9 cellular contexts compared by ENCODE assay signal in the genomic region with DNA sequence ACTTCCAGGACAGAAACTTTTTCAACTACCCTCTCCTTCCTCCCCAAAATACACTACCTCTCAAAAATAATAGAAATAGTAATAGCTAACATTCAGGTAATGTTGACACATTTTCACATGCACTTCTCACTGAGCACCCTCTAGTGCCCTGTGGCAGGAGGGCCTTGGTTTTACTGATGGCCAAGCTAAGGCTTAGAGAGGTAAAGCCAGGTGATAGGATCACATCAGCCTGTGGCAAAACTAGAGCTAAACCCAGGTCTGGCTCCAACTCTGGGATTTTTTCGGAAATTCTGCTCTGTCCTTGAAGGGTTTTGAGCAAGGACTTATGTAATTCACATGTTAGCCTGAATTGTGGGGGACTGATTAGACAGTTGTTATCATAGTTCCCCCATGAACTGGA. TPM values are rescaled to one million over a fixed set of nuclear protein-coding genes. Genes with fewer than 3 reads are reported as not detected.
A peak's percentile ranks its signal among the peaks of the same experiment; 100 is the strongest.
DNase-seq lines count a peak whose midpoint lies in the region; ATAC-seq, FAIRE-seq and TF ChIP-seq lines count a peak whose summit lies in the region.
"Had no signal": no experiment of that assay in that cellular context is flagged by ENCODE, and none has a peak within 500 bp of the region (broad histone marks: within the 10 kb centered on the region; RNA-seq: fewer than 3 reads in every experiment).

No MANE protein-coding gene starts in this region.

- H3K27ac Mint-ChIP-seq in CD8-positive, alpha-beta memory T cell, result peak overlapping the region; percentile 86 to 100 (median 97)
- H3K27ac Mint-ChIP-seq in astrocyte (ENCODE audit: unreplicated experiment), result no peak overlapping the region
- peak overlapping the region; percentile 90 to 97 for H3K27ac Mint-ChIP-seq in natural killer cell treated with Interleukin-12 subunit alpha and Interleukin-12 subunit beta and Interleukin-15 and Interleukin-18, amount 100 ng/mL, for 72 hours

- H3K36me3 Mint-ChIP-seq in CD8-positive, alpha-beta memory T cell, result peaks cover 3 to 29% (median 7%) of the 10 kb centered on the region in 3 donors
- H3K36me3 Mint-ChIP-seq in astrocyte (ENCODE audit: low read depth, unreplicated experiment), result peaks cover 6% of the 10 kb centered on the region
- peaks cover 5% of the 10 kb centered on the region for H3K36me3 Mint-ChIP-seq in natural killer cell treated with Interleukin-12 subunit alpha and Interleukin-12 subunit beta and Interleukin-15 and Interleukin-18, amount 100 ng/mL, for 72 hours

- H3K27me3 ChIP-seq in CD8-positive, alpha-beta memory T cell (ENCODE audit: insufficient read depth, low read length, poor library complexity, severe bottlenecking), result no peaks in the 10 kb centered on the region
- peaks cover 9% of the 10 kb centered on the region for H3K27me3 ChIP-seq in astrocyte (ENCODE audit: insufficient read depth, low read length)

- peaks cover 14% of the 10 kb centered on the region for H3K36me3 ChIP-seq in CD8-positive, alpha-beta memory T cell (ENCODE audit: insufficient read depth, low read length)
- peaks cover 12% of the 10 kb centered on the region for H3K36me3 ChIP-seq in astrocyte (ENCODE audit: insufficient read depth, low read length)

- no peaks in the 10 kb centered on the region for H3K9me3 ChIP-seq in CD8-positive, alpha-beta memory T cell (ENCODE audit: low read length)
- H3K9me3 ChIP-seq in astrocyte (ENCODE audit: insufficient read depth, low read depth, low read length), result no peaks in the 10 kb centered on the region

- TF ChIP-seq CTCF in LNCAP (IDR thresholded peaks at IDR 0.05) (peak; percentile 23; the same call in 1 of the 2 replicates), astrocyte (IDR thresholded peaks at IDR 0.05; ENCODE audit: insufficient read depth, low read depth, low read length) (no peak), GM10266 (IDR thresholded peaks at IDR 0.05; ENCODE audit: control insufficient read depth, insufficient read depth, low read depth, missing control alignments) (no peak)

- peak overlapping the region; percentile 97 for H3K4me3 ChIP-seq in CD8-positive, alpha-beta memory T cell (ENCODE audit: low read length)
- H3K4me3 ChIP-seq in astrocyte (ENCODE audit: insufficient read depth, low read depth, low read length), result no peak overlapping the region
- H3K4me3 ChIP-seq: lung had no signal

- no peaks in the 10 kb centered on the region for H4K20me1 ChIP-seq in astrocyte (ENCODE audit: insufficient read depth, low read length)

- no peak overlapping the region for H3K9ac ChIP-seq in astrocyte (ENCODE audit: low read length)

- CTCF ChIA-PET in CD8-positive, alpha-beta memory T cell (lab: Charles Lee), result interaction anchor here (0.9 to 2.7 kb wide), 5 partner anchors 12 to 633 kb away, joined by 3 to 18 read pairs (median 3); no protein-coding TSS in a partner anchor

- H3K27me3 Mint-ChIP-seq in CD8-positive, alpha-beta memory T cell, result peaks cover 0 to 4% of the 10 kb centered on the region in 2 donors
- peaks cover 12% of the 10 kb centered on the region for H3K27me3 Mint-ChIP-seq in astrocyte (ENCODE audit: low read depth, unreplicated experiment)
- peaks cover 8 to 10% of the 10 kb centered on the region in 2 donors for H3K27me3 Mint-ChIP-seq in natural killer cell treated with Interleukin-12 subunit alpha and Interleukin-12 subunit beta and Interleukin-15 and Interleukin-18, amount 100 ng/mL, for 72 hours

- POLR2A ChIA-PET in CD8-positive, alpha-beta memory T cell (lab: Charles Lee), result interaction anchor here (1.0 to 1.8 kb wide), 2 partner anchors 77 to 123 kb away, joined by 3 to 5 read pairs; no protein-coding TSS in a partner anchor

- DNase-seq in CD8-positive, alpha-beta memory T cell, result peak in 2 of 5 donors; percentile 9 to 12
- DNase-seq in astrocyte (ENCODE audit: low read depth) (no peak), GM10266 (ENCODE audit: extremely low spot score) (no peak), RCC 7860 (ENCODE audit: low spot score) (no peak)
- DNase-seq in natural killer cell treated with Interleukin-12 subunit alpha and Interleukin-12 subunit beta and Interleukin-15 and Interleukin-18, amount 100 ng/mL, for 72 hours (ENCODE audit: low spot score), result no peak
- no peak for DNase-seq in activated effector memory CD4-positive, alpha-beta T cell treated with anti-CD3 and anti-CD28 coated beads, Interleukin-2, amount 50 U/mL, for 16 hours

- no peak for ATAC-seq in natural killer cell treated with Interleukin-12 subunit alpha and Interleukin-12 subunit beta and Interleukin-15 and Interleukin-18, amount 100 ng/mL, for 72 hours
- no peak for ATAC-seq in GM18907 (IDR thresholded peaks at IDR 0.05; ENCODE audit: unreplicated experiment)

- peaks cover 27% of the 10 kb centered on the region for H3K4me1 ChIP-seq in CD8-positive, alpha-beta memory T cell (ENCODE audit: insufficient read depth, low read length)
- H3K4me1 ChIP-seq in astrocyte (ENCODE audit: insufficient read depth, low read length), result peaks cover 9% of the 10 kb centered on the region

- no peaks in the 10 kb centered on the region for H3K9me3 Mint-ChIP-seq in CD8-positive, alpha-beta memory T cell
- H3K9me3 Mint-ChIP-seq in astrocyte (ENCODE audit: unreplicated experiment), result no peaks in the 10 kb centered on the region
- H3K9me3 Mint-ChIP-seq in natural killer cell treated with Interleukin-12 subunit alpha and Interleukin-12 subunit beta and Interleukin-15 and Interleukin-18, amount 100 ng/mL, for 72 hours, result no peaks in the 10 kb centered on the region

- FAIRE-seq in astrocyte (lab: Jason Lieb, UNC) (no peak), RCC 7860 (lab: Jason Lieb, UNC) (no peak)

- peaks cover 39 to 51% (median 47%) of the 10 kb centered on the region in 3 donors for H3K4me1 Mint-ChIP-seq in CD8-positive, alpha-beta memory T cell
- H3K4me1 Mint-ChIP-seq in astrocyte (ENCODE audit: low read depth, unreplicated experiment), result peaks cover 12% of the 10 kb centered on the region
- H3K4me1 Mint-ChIP-seq in natural killer cell treated with Interleukin-12 subunit alpha and Interleukin-12 subunit beta and Interleukin-15 and Interleukin-18, amount 100 ng/mL, for 72 hours (ENCODE audit: low read depth in 2 of 2), result peaks cover 25 to 30% of the 10 kb centered on the region in 2 donors

- H3K79me2 ChIP-seq in astrocyte (ENCODE audit: insufficient read depth, low read length), result peaks cover 34% of the 10 kb centered on the region

- peak overlapping the region; percentile 98 for H2AFZ ChIP-seq in astrocyte (ENCODE audit: low read depth, low read length)

- peak overlapping the region; percentile 97 to 100 (median 99) for H3K4me3 Mint-ChIP-seq in CD8-positive, alpha-beta memory T cell
- peak overlapping the region; percentile 100 for H3K4me3 Mint-ChIP-seq in astrocyte (ENCODE audit: unreplicated experiment)
- H3K4me3 Mint-ChIP-seq in natural killer cell treated with Interleukin-12 subunit alpha and Interleukin-12 subunit beta and Interleukin-15 and Interleukin-18, amount 100 ng/mL, for 72 hours, result peak overlapping the region; percentile 99

- no peak overlapping the region for H3K27ac ChIP-seq in CD8-positive, alpha-beta memory T cell (ENCODE audit: low read depth, low read length)
- H3K27ac ChIP-seq in astrocyte (ENCODE audit: low read depth, low read length), result no peak overlapping the region

- no peak overlapping the region for H3K4me2 ChIP-seq in astrocyte (ENCODE audit: low read length)

RNA-seq across cellular contexts. Expression of gene TAMM41, which starts 0.9 kb away (rescaled TPM):
- 10 to 100 TPM; 22.9 to 26.1 TPM for total RNA-seq in CD8-positive, alpha-beta memory T cell
- 26.0 TPM for polyA plus RNA-seq in CD8-positive, alpha-beta memory T cell
- total RNA-seq in astrocyte, result 13.9 TPM in 2 replicates
- 10 to 100 TPM; 20.1 to 48.7 TPM for total RNA-seq in natural killer cell treated with Interleukin-12 subunit alpha and Interleukin-12 subunit beta and Interleukin-15 and Interleukin-18, amount 100 ng/mL, for 72 hours
